ENCODE assay signal across 1 cellular context in the genomic region with DNA sequence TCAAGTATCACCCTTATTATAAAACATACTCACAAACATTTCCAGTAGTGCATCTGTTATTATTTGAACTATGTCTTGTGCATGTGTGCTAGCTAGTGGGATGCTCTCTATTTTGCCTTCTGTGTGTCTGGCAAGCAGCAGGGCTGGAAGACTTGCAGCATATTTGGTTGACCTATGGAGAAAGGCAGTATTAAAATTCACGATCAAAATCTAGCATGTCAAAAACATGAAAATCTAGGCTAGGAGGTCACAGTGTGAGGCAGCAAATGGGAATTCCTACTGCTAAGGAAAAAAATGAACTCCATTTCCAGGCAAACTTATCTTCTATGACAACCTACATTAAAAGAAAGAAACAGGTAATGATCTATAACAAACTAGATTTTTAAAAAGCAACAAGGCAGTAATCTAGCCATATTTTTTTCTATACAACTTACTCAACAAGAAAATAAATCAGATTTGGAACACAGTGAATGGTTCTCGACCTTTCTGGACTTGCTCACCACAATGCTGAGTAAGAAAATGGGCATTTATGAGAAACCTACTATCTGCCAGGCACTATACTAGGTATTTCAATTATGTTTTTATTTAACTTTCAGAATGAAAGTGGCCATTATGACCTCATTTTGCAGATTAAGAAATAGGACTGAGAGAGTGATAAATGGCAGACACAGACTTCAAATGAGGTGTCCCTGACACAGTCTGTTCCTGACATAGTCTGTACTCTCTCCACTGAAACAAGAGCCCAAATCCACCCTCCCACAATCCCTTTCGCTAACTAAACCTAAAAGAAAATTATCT.
TF ChIP-seq lines count a peak whose summit lies in the region.

No MANE protein-coding gene starts in this region.

TF ChIP-seq in GM23338, 12 proteins besides CTCF, POLR2A, EP300 and RAD21 (continued from another document):
- no peak for TF ChIP-seq ZNF462 (CRISPR knock-in tag; IDR thresholded peaks at IDR 0.05)
- no peak for TF ChIP-seq POLR2AphosphoS5 (IDR thresholded peaks at IDR 0.05; ENCODE audit: low read depth)
- no peak for TF ChIP-seq JUNB (IDR thresholded peaks at IDR 0.05; ENCODE audit: unreplicated experiment)
